8 cellular contexts compared by ENCODE assay signal in genomic region chr4:6198768-6199343, GRCh38. TPM values are rescaled to one million over a fixed set of nuclear protein-coding genes. Genes with fewer than 3 reads are reported as not detected.
DNase-seq lines count a peak whose midpoint lies in the region; ATAC-seq and TF ChIP-seq lines count a peak whose summit lies in the region.

No MANE protein-coding gene starts in this region.

- no peaks in the 10 kb centered on the region for H3K79me2 ChIP-seq in neural cell (replicated peaks; ENCODE audit: insufficient read depth, low read length)

- no TSS peak for BruUV-seq in Calu3 (replicated peaks; lab: Mats Ljungman, UMichigan)

- H3K4me2 ChIP-seq in neural cell (ENCODE audit: low read length), result no peak overlapping the region

- CTCF ChIA-PET in Calu3 (lab: Charles Lee), result interaction anchor here (0.6 kb wide), 1 partner anchor 132 kb away, joined by 4 read pairs; no protein-coding TSS in a partner anchor

- intact Hi-C loops in Calu3 (cut with micrococcal nuclease; ENCODE audit: unreplicated experiment), result no loop called here

- H3K4me3 ChIP-seq in neural cell (ENCODE audit: low read length), result peak overlapping the region; percentile 68

- peak overlapping the region; percentile 70 for H3K9ac ChIP-seq in neural cell (ENCODE audit: low read length)

- no peak overlapping the region for H2AFZ ChIP-seq in neural cell (ENCODE audit: low read depth, low read length)

- ATAC-seq in HG02623 (IDR thresholded peaks at IDR 0.05; ENCODE audit: unreplicated experiment), result no peak

- H3K4me1 Mint-ChIP-seq in brain, result peaks cover 20% of the 10 kb centered on the region
- H3K4me1 Mint-ChIP-seq in Calu3 (ENCODE audit: low read depth, unreplicated experiment), result no peaks in the 10 kb centered on the region

- no peaks in the 10 kb centered on the region for H3K9me3 ChIP-seq in neural cell (ENCODE audit: low read length)

- no peaks in the 10 kb centered on the region for H4K20me1 ChIP-seq in neural cell (ENCODE audit: insufficient read depth)

- H3K9me2 ChIP-seq in neural cell (ENCODE audit: insufficient read depth, low read length), result no peaks in the 10 kb centered on the region

- peak overlapping the region in 1 of 5 experiments; percentile 27 for H3K27ac Mint-ChIP-seq in brain
- no peak overlapping the region for H3K27ac Mint-ChIP-seq in Calu3 (ENCODE audit: unreplicated experiment)

- no peak for TF ChIP-seq RAD21 in neural cell (conservative IDR thresholded peaks at IDR 0.05)

- H3K27ac ChIP-seq in neural cell (ENCODE audit: low read length), result no peak overlapping the region

- H3F3A ChIP-seq in neural cell (ENCODE audit: insufficient read depth, low read length, poor library complexity, severe bottlenecking), result no peaks in the 10 kb centered on the region

- DNase-seq in DMS114 treated with DMSO at 0.1 percent for 48 hours (lab: John Stamatoyannopoulos, UW; ENCODE audit: unreplicated experiment), result peak; percentile 17
- peak; percentile 14 for DNase-seq in NCI-H1694 (lab: John Stamatoyannopoulos, UW)
- no peak for DNase-seq in HPDE6-E6E7 (ENCODE audit: extremely low spot score)
- DNase-seq in NCI-H1436 (lab: John Stamatoyannopoulos, UW), result no peak
- no peak for DNase-seq in Calu3

- H3K36me3 Mint-ChIP-seq in brain, result no peaks in the 10 kb centered on the region
- H3K36me3 Mint-ChIP-seq in Calu3 (ENCODE audit: insufficient read depth, unreplicated experiment), result peaks cover 6% of the 10 kb centered on the region

- TF ChIP-seq CTCF in brain (conservative IDR thresholded peaks at IDR 0.05), result no peak
- peak; percentile 41 for TF ChIP-seq CTCF in neural cell (IDR thresholded peaks at IDR 0.05; ENCODE audit: poor library complexity, severe bottlenecking)
- TF ChIP-seq CTCF in Calu3 (IDR thresholded peaks at IDR 0.05; ENCODE audit: unreplicated experiment), result no peak

- no peaks in the 10 kb centered on the region for H3K36me3 ChIP-seq in neural cell (ENCODE audit: insufficient read depth, low read length)

- peaks cover 66% of the 10 kb centered on the region for H3K27me3 Mint-ChIP-seq in brain
- H3K27me3 Mint-ChIP-seq in Calu3 (ENCODE audit: unreplicated experiment), result peaks cover 61% of the 10 kb centered on the region

- peaks cover 7 to 15% (median 8%) of the 10 kb centered on the region in 5 experiments for H3K9me3 Mint-ChIP-seq in brain
- H3K9me3 Mint-ChIP-seq in Calu3 (ENCODE audit: low read depth, unreplicated experiment), result peaks cover 3% of the 10 kb centered on the region

- H3K4me3 Mint-ChIP-seq in brain, result peak overlapping the region; percentile 84 to 87 (median 85)
- no peak overlapping the region for H3K4me3 Mint-ChIP-seq in Calu3 (ENCODE audit: low read depth, unreplicated experiment)

- H3K27me3 ChIP-seq in neural cell (ENCODE audit: insufficient read depth, low read depth, low read length), result peaks cover 38% of the 10 kb centered on the region

- no peak for TF ChIP-seq EP300 in neural cell (conservative IDR thresholded peaks at IDR 0.05; ENCODE audit: poor library complexity, severe bottlenecking)

TF ChIP-seq in neural cell, 6 proteins besides CTCF, POLR2A, EP300 and RAD21:
- no peak for TF ChIP-seq MXI1 (conservative IDR thresholded peaks at IDR 0.05; ENCODE audit: poor library complexity, severe bottlenecking)

RNA-seq across cellular contexts. Expression of gene JAKMIP1, which starts 1.5 kb away (rescaled TPM):
- 42.6 TPM for polyA plus RNA-seq in brain (ENCODE audit: insufficient read depth, low read depth, low replicate concordance)
- 15.3 and 19.5 TPM in 2 replicates for polyA plus RNA-seq in neural cell
- polyA minus RNA-seq in neural cell, result 22.4 and 23.4 TPM in 2 replicates
- total RNA-seq in Calu3 (2022), result not detected in 2 replicates

Comparison
In these comparisons a context has a peak if more than half of its experiments do, and no peak if none do; other contexts are left out.
1. DNase-seq: peak in DMS114 treated with DMSO at 0.1 percent for 48 hours (single experiment) and NCI-H1694 (single experiment); none in HPDE6-E6E7 (single experiment), NCI-H1436 (single experiment) and Calu3 (single experiment).